Comparison of ENCODE assay signal across 8 cellular contexts in genomic region chr6:26286168-26286854, GRCh38.
DNase-seq lines count a peak whose midpoint lies in the region; ATAC-seq, FAIRE-seq and TF ChIP-seq lines count a peak whose summit lies in the region.

No MANE protein-coding gene starts in this region.

- H4K20me1 ChIP-seq in endothelial cell of umbilical vein (replicated peaks; ENCODE audit: control insufficient read depth, extremely low read depth, insufficient read depth, low read length): no peaks in the 10 kb centered on the region

- H3K9me3 ChIP-seq in NT2/D1 (ENCODE audit: insufficient read depth, low read length) (peaks cover 21% of the 10 kb centered on the region), endothelial cell of umbilical vein (replicated peaks; ENCODE audit: control insufficient read depth, insufficient read depth, low read length) (no peaks in the 10 kb centered on the region), mucosa of stomach (ENCODE audit: control insufficient read depth, low read length) (no peaks in the 10 kb centered on the region)

- no peaks in the 10 kb centered on the region for H3K4me1 ChIP-seq in NT2/D1 (ENCODE audit: insufficient read depth, insufficient read length)
- H3K4me1 ChIP-seq in endothelial cell of umbilical vein (ENCODE audit: control insufficient read depth, extremely low read depth, insufficient read depth, low read length): no peaks in the 10 kb centered on the region
- peaks cover 19% of the 10 kb centered on the region for H3K4me1 ChIP-seq in mucosa of stomach (ENCODE audit: control insufficient read depth, insufficient read depth, low read length)

- peak overlapping the region; percentile 77 for H3K4me3 ChIP-seq in NT2/D1 (ENCODE audit: insufficient read length, low read depth)
- H3K4me3 ChIP-seq in endothelial cell of umbilical vein (replicated peaks in 1 of 3; ENCODE audit: insufficient read depth in 1 of 3, low read depth in 1 of 3, low read length in 3 of 3): peak overlapping the region in 2 of 3 experiments; percentile 58 to 68
- peak overlapping the region; percentile 66 for H3K4me3 ChIP-seq in mucosa of stomach (ENCODE audit: low read length)

- no peak for ATAC-seq in HG02642 (IDR thresholded peaks at IDR 0.05; ENCODE audit: poor library complexity, unreplicated experiment)

- H3K79me2 ChIP-seq in endothelial cell of umbilical vein (ENCODE audit: control insufficient read depth, insufficient read depth, low read length): no peaks in the 10 kb centered on the region

- H3K36me3 ChIP-seq in NT2/D1 (ENCODE audit: insufficient read depth, insufficient read length, low read length) (peaks cover 3% of the 10 kb centered on the region), endothelial cell of umbilical vein (ENCODE audit: control insufficient read depth in 2 of 2, extremely low read depth in 1 of 2, insufficient read depth in 2 of 2, low read length in 2 of 2) (no peaks in the 10 kb centered on the region), mucosa of stomach (ENCODE audit: control insufficient read depth, insufficient read depth, low read length) (no peaks in the 10 kb centered on the region)

- H3K4me2 ChIP-seq in endothelial cell of umbilical vein (ENCODE audit: insufficient read depth, low read length): peak overlapping the region; percentile 61

- DNase-seq in HS-27A (ENCODE audit: low read depth): peak; percentile 66
- DNase-seq in NT2/D1 (ENCODE audit: low read depth, low spot score): no peak
- DNase-seq in activated CD8-positive, alpha-beta memory T cell treated with anti-CD3 and anti-CD28 coated beads, Interleukin-2, amount 50 U/mL, for 48 hours: peak; percentile 93
- peak; percentile 86 for DNase-seq in endothelial cell of umbilical vein (ENCODE audit: low read depth, low spot score)
- DNase-seq in stimulated activated naive CD4-positive, alpha-beta T cell treated with Interleukin-2 at 50 U/mL for 16 hours (lab: John Stamatoyannopoulos, UW): peak; percentile 47

- no peak for TF ChIP-seq POLR2A in endothelial cell of umbilical vein (IDR thresholded peaks at IDR 0.05; ENCODE audit: low read depth, low read length)

- H3K27ac ChIP-seq in C4-2B: peak overlapping the region; percentile 99
- H3K27ac ChIP-seq in endothelial cell of umbilical vein (ENCODE audit: insufficient read depth, low read depth, low read length): peak overlapping the region; percentile 68

- TF ChIP-seq CTCF in C4-2B (conservative IDR thresholded peaks at IDR 0.05) (no peak), endothelial cell of umbilical vein (IDR thresholded peaks at IDR 0.05; ENCODE audit: extremely low read depth in 1 of 2, insufficient read depth in 1 of 2, low read depth in 1 of 2, low read length in 2 of 2) (no peak)

- peak overlapping the region; percentile 87 for H3K9ac ChIP-seq in NT2/D1 (ENCODE audit: insufficient read length, low read depth)
- peak overlapping the region; percentile 80 for H3K9ac ChIP-seq in endothelial cell of umbilical vein (replicated peaks; ENCODE audit: extremely low read depth, insufficient read depth, low read length)
- peak overlapping the region; percentile 85 for H3K9ac ChIP-seq in mucosa of stomach (ENCODE audit: low read length)

- POLR2A ChIA-PET in endothelial cell of umbilical vein (lab: Charles Lee): no interaction called here

- BruUV-seq in endothelial cell of umbilical vein (replicated peaks; lab: Mats Ljungman, UMichigan): no TSS peak

- dilution Hi-C loops in endothelial cell of umbilical vein (cut with MboI; ENCODE audit: extremely low pct_ligation_motif_present, low sequenced_read_pairs): no loop called here

- peak; percentile 53 for FAIRE-seq in endothelial cell of umbilical vein (lab: Jason Lieb, UNC)

- intact Hi-C loops in endothelial cell of umbilical vein (cut with micrococcal nuclease): loop anchor here (1.0 to 10.0 kb wide), 3 partner anchors 25 to 1528 kb away; a partner anchor contains a TSS

- no peak overlapping the region for H2AFZ ChIP-seq in endothelial cell of umbilical vein (ENCODE audit: low read depth, low read length)

- no peaks in the 10 kb centered on the region for H3K27me3 ChIP-seq in NT2/D1 (ENCODE audit: insufficient read depth, insufficient read length)
- H3K27me3 ChIP-seq in endothelial cell of umbilical vein (ENCODE audit: control insufficient read depth in 2 of 2, insufficient read depth in 2 of 2, low read length in 2 of 2): no peaks in the 10 kb centered on the region
- H3K27me3 ChIP-seq in mucosa of stomach (ENCODE audit: control insufficient read depth, insufficient read depth, low read length): no peaks in the 10 kb centered on the region

- H3K9me1 ChIP-seq in endothelial cell of umbilical vein (replicated peaks; ENCODE audit: control insufficient read depth, extremely low read depth, insufficient read depth, low read length): no peaks in the 10 kb centered on the region

- CTCF ChIA-PET in endothelial cell of umbilical vein (lab: Charles Lee): interaction anchor here (2.0 to 3.3 kb wide), 3 partner anchors 13 to 35 kb away, joined by 8 to 23 read pairs (median 9); a partner anchor contains a TSS

TF ChIP-seq in endothelial cell of umbilical vein, 7 proteins besides CTCF, POLR2A, EP300 and RAD21:
- TF ChIP-seq JUN (IDR thresholded peaks at IDR 0.05; ENCODE audit: borderline replicate concordance, insufficient read depth, insufficient read length, low read depth) (no peak), GATA2 (IDR thresholded peaks at IDR 0.05; ENCODE audit: insufficient read depth, insufficient read length, low read depth, low read length) (peak; percentile 35), MYC (IDR thresholded peaks at IDR 0.05; ENCODE audit: low read depth, low read length) (no peak), POLR2AphosphoS5 (IDR thresholded peaks at IDR 0.05; ENCODE audit: insufficient read depth, low read depth, low read length) (no peak), FOS (IDR thresholded peaks at IDR 0.05; ENCODE audit: borderline replicate concordance, insufficient read depth, low read length) (no peak), EZH2 (IDR thresholded peaks at IDR 0.05; ENCODE audit: borderline replicate concordance, low read depth, low read length, severe bottlenecking) (no peak), MAX (IDR thresholded peaks at IDR 0.05; ENCODE audit: insufficient read depth, insufficient read length) (no peak)
